In genomic region chr16:568401-569258, GRCh38 we compare ENCODE assay signal across 9 cellular contexts. TPM values are rescaled to one million over a fixed set of nuclear protein-coding genes. Genes with fewer than 3 reads are reported as not detected.
DNase-seq lines count a peak whose midpoint lies in the region; ATAC-seq, FAIRE-seq and TF ChIP-seq lines count a peak whose summit lies in the region.
"Had no signal": no experiment of that assay in that cellular context is flagged by ENCODE, and none has a peak within 500 bp of the region (broad histone marks: within the 10 kb centered on the region; RNA-seq: fewer than 3 reads in every experiment).

No MANE protein-coding gene starts in this region.

- peak overlapping the region; percentile 96 for H2AFZ ChIP-seq in endothelial cell of umbilical vein (ENCODE audit: low read depth, low read length)

- H3K4me1 ChIP-seq in ES-I3 (ENCODE audit: insufficient read depth, low read length) (peaks cover 10% of the 10 kb centered on the region), endothelial cell of umbilical vein (ENCODE audit: control insufficient read depth, extremely low read depth, insufficient read depth, low read length) (peaks cover 24% of the 10 kb centered on the region), prostate gland (replicated peaks) (no peaks in the 10 kb centered on the region), foreskin keratinocyte (no peaks in the 10 kb centered on the region)

- H3K4me2 ChIP-seq in endothelial cell of umbilical vein (ENCODE audit: insufficient read depth, low read length) = no peak overlapping the region

- no peak for TF ChIP-seq POLR2A in endothelial cell of umbilical vein (IDR thresholded peaks at IDR 0.05; ENCODE audit: low read depth, low read length)
- TF ChIP-seq POLR2A in prostate gland (IDR thresholded peaks at IDR 0.05) = no peak

- peak overlapping the region; percentile 67 for H3K9ac ChIP-seq in ES-I3 (ENCODE audit: low read depth, low read length)
- no peak overlapping the region for H3K9ac ChIP-seq in endothelial cell of umbilical vein (replicated peaks; ENCODE audit: extremely low read depth, insufficient read depth, low read length)

- H3K9me3 ChIP-seq in ES-I3 (ENCODE audit: control insufficient read depth, insufficient read depth, low read length) (no peaks in the 10 kb centered on the region), endothelial cell of umbilical vein (replicated peaks; ENCODE audit: control insufficient read depth, insufficient read depth, low read length) (no peaks in the 10 kb centered on the region), prostate gland (no peaks in the 10 kb centered on the region)

- H4K20me1 ChIP-seq in endothelial cell of umbilical vein (replicated peaks; ENCODE audit: control insufficient read depth, extremely low read depth, insufficient read depth, low read length) = no peaks in the 10 kb centered on the region

- H3K9me1 ChIP-seq in endothelial cell of umbilical vein (replicated peaks; ENCODE audit: control insufficient read depth, extremely low read depth, insufficient read depth, low read length) = no peaks in the 10 kb centered on the region

- POLR2A ChIA-PET in endothelial cell of umbilical vein (lab: Charles Lee) = interaction anchor here (0.5 kb wide), 1 partner anchor 19 kb away, joined by 4 read pairs; no protein-coding TSS in a partner anchor

- DNase-seq in OCI-M1 (lab: John Stamatoyannopoulos, UW) (peak; percentile 63), endothelial cell of umbilical vein (ENCODE audit: low read depth, low spot score) (no peak), prostate gland (ENCODE audit: low spot score) (no peak), foreskin keratinocyte (no peak), GF-D8 (lab: John Stamatoyannopoulos, UW) (no peak), HCEC 1CT (no peak)
- DNase-seq in stimulated activated CD4-positive, alpha-beta T cell treated with anti-CD3 and anti-CD28 coated beads, Interleukin-4, amount 100 ng/mL, for 1 hour = no peak
- DNase-seq: NCI-H2029 treated with DMSO at 0.1 percent for 48 hours had no signal

- H3K4me3 ChIP-seq in endothelial cell of umbilical vein (replicated peaks in 1 of 3; ENCODE audit: insufficient read depth in 1 of 3, low read depth in 1 of 3, low read length in 3 of 3) (no peak overlapping the region), prostate gland (peak overlapping the region; percentile 84 to 94)

- no peak for ATAC-seq in foreskin keratinocyte

- peaks cover 13% of the 10 kb centered on the region for H3K79me2 ChIP-seq in endothelial cell of umbilical vein (ENCODE audit: control insufficient read depth, insufficient read depth, low read length)

- WGBS in prostate gland = 52% methylated on average over 10 of the region's 11 CpGs

- FAIRE-seq in endothelial cell of umbilical vein (lab: Jason Lieb, UNC) = peak; percentile 8

- TF ChIP-seq CTCF in endothelial cell of umbilical vein (IDR thresholded peaks at IDR 0.05; ENCODE audit: extremely low read depth in 1 of 2, insufficient read depth in 1 of 2, low read depth in 1 of 2, low read length in 2 of 2) = no peak
- TF ChIP-seq CTCF in prostate gland (IDR thresholded peaks at IDR 0.05) = no peak
- no peak for TF ChIP-seq CTCF in foreskin keratinocyte (conservative IDR thresholded peaks at IDR 0.05)

- CTCF ChIA-PET in endothelial cell of umbilical vein (lab: Charles Lee) = interaction anchor here (1.0 to 1.1 kb wide), 2 partner anchors 15 to 41 kb away, joined by 3 read pairs; partner anchors contain the start of gene CAPN15

- intact Hi-C loops in endothelial cell of umbilical vein (cut with micrococcal nuclease) (loop anchor here (5.0 kb wide), 1 partner anchor 41 kb away; the partner anchor contains the start of gene CAPN15), prostate gland (cut with DNase I) (no loop called here)

- dilution Hi-C loops in endothelial cell of umbilical vein (cut with MboI; ENCODE audit: extremely low pct_ligation_motif_present, low sequenced_read_pairs) = no loop called here

- H3K27me3 ChIP-seq in endothelial cell of umbilical vein (ENCODE audit: control insufficient read depth in 2 of 2, insufficient read depth in 2 of 2, low read length in 2 of 2) (no peaks in the 10 kb centered on the region), prostate gland (replicated peaks; ENCODE audit: insufficient read depth) (no peaks in the 10 kb centered on the region), foreskin keratinocyte (no peaks in the 10 kb centered on the region)

- H3K36me3 ChIP-seq in ES-I3 (ENCODE audit: insufficient read depth, low read length) = no peaks in the 10 kb centered on the region
- H3K36me3 ChIP-seq in endothelial cell of umbilical vein (ENCODE audit: control insufficient read depth in 2 of 2, extremely low read depth in 1 of 2, insufficient read depth in 2 of 2, low read length in 2 of 2) = no peaks in the 10 kb centered on the region
- H3K36me3 ChIP-seq in prostate gland = no peaks in the 10 kb centered on the region

- no peak overlapping the region for H3K27ac ChIP-seq in endothelial cell of umbilical vein (ENCODE audit: insufficient read depth, low read depth, low read length)
- peak overlapping the region in 1 of 2 donors; percentile 71 for H3K27ac ChIP-seq in prostate gland
- H3K27ac ChIP-seq in foreskin keratinocyte = no peak overlapping the region

- no TSS peak for BruUV-seq in endothelial cell of umbilical vein (replicated peaks; lab: Mats Ljungman, UMichigan)

TF ChIP-seq in endothelial cell of umbilical vein, 7 proteins besides CTCF, POLR2A, EP300 and RAD21 (continues in another document):
- TF ChIP-seq MYC (IDR thresholded peaks at IDR 0.05; ENCODE audit: low read depth, low read length) (no peak), JUN (IDR thresholded peaks at IDR 0.05; ENCODE audit: borderline replicate concordance, insufficient read depth, insufficient read length, low read depth) (no peak)

RNA-seq across cellular contexts. Expression of gene PIGQ, which starts 1.1 kb away (rescaled TPM):
- 56.8 and 67.7 TPM in 2 replicates for total RNA-seq in endothelial cell of umbilical vein
- 66.9 and 82.9 TPM in 2 replicates for polyA plus RNA-seq in endothelial cell of umbilical vein
- 30.5 and 46.1 TPM in 2 replicates for polyA plus RNA-seq in endothelial cell of umbilical vein (2011; cell fraction: cytosol; rRNA removed)
- 108 and 124 TPM in 2 replicates for polyA plus RNA-seq in endothelial cell of umbilical vein (2011; cell fraction: nucleus; rRNA removed)
- polyA plus RNA-seq in endothelial cell of umbilical vein (2012) = 21.3 and 30.6 TPM in 2 replicates
- 42.4 and 65.2 TPM in 2 replicates for polyA minus RNA-seq in endothelial cell of umbilical vein
- 51.1 TPM for polyA minus RNA-seq in endothelial cell of umbilical vein (2011; cell fraction: cytosol; rRNA and poly(A)+ RNA removed)
- polyA minus RNA-seq in endothelial cell of umbilical vein (2011; cell fraction: nucleus; rRNA and poly(A)+ RNA removed) = 30.8 and 49.5 TPM in 2 replicates
- total RNA-seq in prostate gland = 10 to 100 TPM; 70.1 to 85.8 TPM
- total RNA-seq in foreskin keratinocyte = 29.3 and 40.7 TPM in 2 replicates
- polyA plus RNA-seq in foreskin keratinocyte = 31.4 and 37.2 TPM in 2 replicates

RNA-seq across cellular contexts. Expression of gene NHLRC4, which starts 1.8 kb away (rescaled TPM):
- total RNA-seq in endothelial cell of umbilical vein (0.30 and 0.73 TPM in 2 replicates), prostate gland (1 to 10 TPM; 2.9 to 6.2 TPM), foreskin keratinocyte (0.18 and 0.41 TPM in 2 replicates)
- polyA plus RNA-seq in endothelial cell of umbilical vein (0.94 and 0.96 TPM in 2 replicates), foreskin keratinocyte (0.10 and 0.20 TPM in 2 replicates)
- 0.40 and 0.55 TPM in 2 replicates for polyA plus RNA-seq in endothelial cell of umbilical vein (2011; cell fraction: cytosol; rRNA removed)
- 0.61 and 0.97 TPM in 2 replicates for polyA plus RNA-seq in endothelial cell of umbilical vein (2011; cell fraction: nucleus; rRNA removed)
- polyA plus RNA-seq in endothelial cell of umbilical vein (2012) = 0.44 and 0.56 TPM in 2 replicates
- 0.42 TPM in 1 of 2 replicates, not detected in the other for polyA minus RNA-seq in endothelial cell of umbilical vein
- not detected for polyA minus RNA-seq in endothelial cell of umbilical vein (2011; cell fraction: cytosol; rRNA and poly(A)+ RNA removed)
- polyA minus RNA-seq in endothelial cell of umbilical vein (2011; cell fraction: nucleus; rRNA and poly(A)+ RNA removed) = 0.34 and 0.38 TPM in 2 replicates

RNA-seq across cellular contexts. Expression of gene PRR35, which starts 8.4 kb away (rescaled TPM):
- not detected in 2 replicates for total RNA-seq in endothelial cell of umbilical vein
- polyA plus RNA-seq in endothelial cell of umbilical vein = not detected in 2 replicates
- polyA plus RNA-seq in endothelial cell of umbilical vein (2011; cell fraction: cytosol; rRNA removed) = not detected in 2 replicates
- polyA plus RNA-seq in endothelial cell of umbilical vein (2011; cell fraction: nucleus; rRNA removed) = not detected in 2 replicates
- not detected in 2 replicates for polyA plus RNA-seq in endothelial cell of umbilical vein (2012)
- polyA minus RNA-seq in endothelial cell of umbilical vein = not detected in 2 replicates
- polyA minus RNA-seq in endothelial cell of umbilical vein (2011; cell fraction: cytosol; rRNA and poly(A)+ RNA removed) = not detected
- polyA minus RNA-seq in endothelial cell of umbilical vein (2011; cell fraction: nucleus; rRNA and poly(A)+ RNA removed) = not detected in 2 replicates
- 1 to 10 TPM in 1 of 2 donors, not detected in 1; 5.1 TPM for total RNA-seq in prostate gland
- total RNA-seq in foreskin keratinocyte = not detected in 2 replicates
- not detected in 2 replicates for polyA plus RNA-seq in foreskin keratinocyte

RNA-seq across cellular contexts. Expression of gene RAB40C, which starts 21.2 kb away (rescaled TPM):
- total RNA-seq in endothelial cell of umbilical vein (16.7 and 18.8 TPM in 2 replicates), prostate gland (10 to 100 TPM; 41.8 to 68.0 TPM), foreskin keratinocyte (10.9 and 11.2 TPM in 2 replicates)
- polyA plus RNA-seq in endothelial cell of umbilical vein (12.4 and 16.3 TPM in 2 replicates), foreskin keratinocyte (11.0 and 11.6 TPM in 2 replicates)
- 8.3 and 10.9 TPM in 2 replicates for polyA plus RNA-seq in endothelial cell of umbilical vein (2011; cell fraction: cytosol; rRNA removed)
- polyA plus RNA-seq in endothelial cell of umbilical vein (2011; cell fraction: nucleus; rRNA removed) = 13.7 and 15.5 TPM in 2 replicates
- 11.0 and 14.9 TPM in 2 replicates for polyA plus RNA-seq in endothelial cell of umbilical vein (2012)
- 7.6 and 8.3 TPM in 2 replicates for polyA minus RNA-seq in endothelial cell of umbilical vein
- 17.3 TPM for polyA minus RNA-seq in endothelial cell of umbilical vein (2011; cell fraction: cytosol; rRNA and poly(A)+ RNA removed)
- polyA minus RNA-seq in endothelial cell of umbilical vein (2011; cell fraction: nucleus; rRNA and poly(A)+ RNA removed) = 3.1 and 6.3 TPM in 2 replicates

RNA-seq across cellular contexts. Expression of gene CAPN15, which starts 41.1 kb away (rescaled TPM):
- total RNA-seq in endothelial cell of umbilical vein (65.0 and 70.1 TPM in 2 replicates), prostate gland (10 to 100 TPM; 59.7 to 80.7 TPM), foreskin keratinocyte (46.9 and 47.1 TPM in 2 replicates)
- polyA plus RNA-seq in endothelial cell of umbilical vein (33.9 and 48.6 TPM in 2 replicates), foreskin keratinocyte (38.5 and 39.4 TPM in 2 replicates)
- 14.6 and 22.7 TPM in 2 replicates for polyA plus RNA-seq in endothelial cell of umbilical vein (2011; cell fraction: cytosol; rRNA removed)
- polyA plus RNA-seq in endothelial cell of umbilical vein (2011; cell fraction: nucleus; rRNA removed) = 63.6 and 68.1 TPM in 2 replicates
- polyA plus RNA-seq in endothelial cell of umbilical vein (2012) = 20.7 and 35.9 TPM in 2 replicates
- polyA minus RNA-seq in endothelial cell of umbilical vein = 17.2 and 27.8 TPM in 2 replicates
- 47.6 TPM for polyA minus RNA-seq in endothelial cell of umbilical vein (2011; cell fraction: cytosol; rRNA and poly(A)+ RNA removed)
- 21.5 and 36.2 TPM in 2 replicates for polyA minus RNA-seq in endothelial cell of umbilical vein (2011; cell fraction: nucleus; rRNA and poly(A)+ RNA removed)

Comparison
In these comparisons a context has a peak if more than half of its experiments do, and no peak if none do; other contexts are left out.
1. H3K4me3 ChIP-seq: peak in prostate gland (2 of 2); none in endothelial cell of umbilical vein (0 of 3).